Comparison of ENCODE assay signal across 8 cellular contexts in the genomic region with DNA sequence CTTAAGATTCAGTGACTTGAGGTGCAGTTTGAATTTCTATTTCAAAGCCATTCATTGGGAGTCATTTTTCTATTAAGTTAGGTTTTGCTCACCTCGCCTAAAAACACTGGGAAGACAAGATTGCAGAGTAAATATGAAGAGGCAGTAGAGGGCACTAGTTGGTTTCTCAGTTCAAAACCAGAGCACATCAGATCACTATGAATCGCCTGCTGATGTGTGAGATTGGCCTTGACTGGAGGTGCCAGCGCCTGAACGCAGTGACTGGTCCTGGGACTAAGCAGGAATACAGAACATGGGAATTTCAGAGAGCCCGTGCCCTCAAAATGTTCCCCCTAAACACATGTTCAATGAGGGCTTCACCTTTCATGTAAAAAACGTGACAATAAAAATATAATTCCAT.
A peak's percentile ranks its signal among the peaks of the same experiment; 100 is the strongest.
DNase-seq lines count a peak whose midpoint lies in the region; ATAC-seq and TF ChIP-seq lines count a peak whose summit lies in the region.

No MANE protein-coding gene starts in this region.

- POLR2A ChIA-PET in activated CD4-positive, alpha-beta T cell treated with anti-CD3 and anti-CD28 coated beads for 36 hours (lab: Charles Lee): no interaction called here
- POLR2A ChIA-PET in OCI-LY7 (lab: Charles Lee): no interaction called here

- intact Hi-C loops in activated CD4-positive, alpha-beta T cell treated with anti-CD3 and anti-CD28 coated beads for 36 hours (cut with DNase I, micrococcal nuclease): loop anchor here (1.0 to 5.0 kb wide), 7 partner anchors 110 to 335 kb away; no protein-coding TSS in a partner anchor
- intact Hi-C loops in OCI-LY7 (cut with micrococcal nuclease; ENCODE audit: unreplicated experiment) (no loop called here), breast epithelium (cut with DNase I; ENCODE audit: low total_unique reads) (no loop called here), left lung (cut with DNase I) (loop anchor here in 1 of 2 donors (5.0 kb wide), 1 partner anchor 255 kb away; a partner anchor contains a TSS)

- H3K9me3 ChIP-seq in OCI-LY7 (ENCODE audit: low read length): no peaks in the 10 kb centered on the region
- no peaks in the 10 kb centered on the region for H3K9me3 ChIP-seq in breast epithelium
- no peaks in the 10 kb centered on the region for H3K9me3 ChIP-seq in left lung

- H3K9me3 Mint-ChIP-seq in activated CD4-positive, alpha-beta T cell treated with anti-CD3 and anti-CD28 coated beads for 36 hours (ENCODE audit: low read depth): no peaks in the 10 kb centered on the region
- no peaks in the 10 kb centered on the region for H3K9me3 Mint-ChIP-seq in type B pancreatic cell

- peak overlapping the region; percentile 51 for H3K27ac Mint-ChIP-seq in activated CD4-positive, alpha-beta T cell treated with anti-CD3 and anti-CD28 coated beads for 36 hours
- H3K27ac Mint-ChIP-seq in type B pancreatic cell: peak overlapping the region; percentile 3

- H4K20me1 ChIP-seq in OCI-LY7 (ENCODE audit: insufficient read depth, low read length): no peaks in the 10 kb centered on the region

- TF ChIP-seq CTCF in OCI-LY7 (conservative IDR thresholded peaks at IDR 0.05; ENCODE audit: low read length) (peak; percentile 35; the same call in 1 of the 2 replicates), breast epithelium (IDR thresholded peaks at IDR 0.05) (peak in 2 of 3 donors; percentile 28 to 45), left lung (IDR thresholded peaks at IDR 0.05) (peak in 1 of 2 donors; percentile 31), type B pancreatic cell (conservative IDR thresholded peaks at IDR 0.05) (peak; percentile 45)

- H3K36me3 ChIP-seq in OCI-LY7 (ENCODE audit: insufficient read depth, low read length) (peaks cover 34% of the 10 kb centered on the region; the same call in 1 of the 2 replicates), breast epithelium (no peaks in the 10 kb centered on the region), left lung (no peaks in the 10 kb centered on the region)

- no peaks in the 10 kb centered on the region for H3K9me2 ChIP-seq in OCI-LY7 (ENCODE audit: insufficient read depth, low read length)

- no peak overlapping the region for H3K4me3 ChIP-seq in OCI-LY7 (ENCODE audit: low read depth, low read length, poor library complexity, severe bottlenecking)
- H3K4me3 ChIP-seq in breast epithelium: no peak overlapping the region
- H3K4me3 ChIP-seq in left lung: no peak overlapping the region

- no TSS peak for BruUV-seq in OCI-LY7 (replicated peaks; lab: Mats Ljungman, UMichigan)

- H3K4me1 ChIP-seq in OCI-LY7 (ENCODE audit: insufficient read depth, low read length, poor library complexity, severe bottlenecking) (no peaks in the 10 kb centered on the region), breast epithelium (peaks cover 12 to 16% of the 10 kb centered on the region in 2 donors), left lung (peaks cover 22 to 50% of the 10 kb centered on the region in 2 donors)

- peaks cover 10% of the 10 kb centered on the region for H3K36me3 Mint-ChIP-seq in activated CD4-positive, alpha-beta T cell treated with anti-CD3 and anti-CD28 coated beads for 36 hours (ENCODE audit: low read depth)
- peaks cover 14% of the 10 kb centered on the region for H3K36me3 Mint-ChIP-seq in type B pancreatic cell

- no peaks in the 10 kb centered on the region for H3K27me3 Mint-ChIP-seq in activated CD4-positive, alpha-beta T cell treated with anti-CD3 and anti-CD28 coated beads for 36 hours
- no peaks in the 10 kb centered on the region for H3K27me3 Mint-ChIP-seq in type B pancreatic cell

- no peaks in the 10 kb centered on the region for H3K79me2 ChIP-seq in OCI-LY7 (ENCODE audit: insufficient read depth, low read depth, low read length)

- H3K4me1 Mint-ChIP-seq in activated CD4-positive, alpha-beta T cell treated with anti-CD3 and anti-CD28 coated beads for 36 hours: peaks cover 32% of the 10 kb centered on the region
- H3K4me1 Mint-ChIP-seq in type B pancreatic cell (ENCODE audit: unreplicated experiment): peaks cover 39% of the 10 kb centered on the region

- DNase-seq in activated CD4-positive, alpha-beta T cell treated with anti-CD3 and anti-CD28 coated beads for 36 hours: peak; percentile 58
- DNase-seq in activated CD4-positive, alpha-beta T cell treated with anti-CD3 and anti-CD28 coated beads, Interleukin-2, amount 50 U/mL, for 1 hour: no peak
- DNase-seq in OCI-LY7 (ENCODE audit: low spot score) (no peak), breast epithelium (ENCODE audit: low spot score in 2 of 2) (no peak), left lung (no peak), type B pancreatic cell (ENCODE audit: extremely low spot score, unreplicated experiment) (no peak), NCI-H1048 (lab: John Stamatoyannopoulos, UW) (no peak)

- TF ChIP-seq POLR2A in breast epithelium (IDR thresholded peaks at IDR 0.05): no peak

- no peaks in the 10 kb centered on the region for H3K27me3 ChIP-seq in breast epithelium
- no peaks in the 10 kb centered on the region for H3K27me3 ChIP-seq in left lung

- H3K27ac ChIP-seq in OCI-LY7 (ENCODE audit: low read depth, low read length, poor library complexity, severe bottlenecking): no peak overlapping the region
- H3K27ac ChIP-seq in breast epithelium: peak overlapping the region; percentile 67 to 83
- peak overlapping the region; percentile 7 to 77 for H3K27ac ChIP-seq in left lung

- no peak overlapping the region for H3K4me3 Mint-ChIP-seq in activated CD4-positive, alpha-beta T cell treated with anti-CD3 and anti-CD28 coated beads for 36 hours
- H3K4me3 Mint-ChIP-seq in type B pancreatic cell: no peak overlapping the region

- H3K4me2 ChIP-seq in OCI-LY7 (ENCODE audit: low read length): no peak overlapping the region

- H2AFZ ChIP-seq in OCI-LY7 (ENCODE audit: low read length): no peak overlapping the region

- CTCF ChIA-PET in activated CD4-positive, alpha-beta T cell treated with anti-CD3 and anti-CD28 coated beads for 36 hours (lab: Charles Lee): interaction anchor here (0.6 to 1.9 kb wide), 3 partner anchors 262 to 331 kb away, joined by 3 to 8 read pairs (median 4); no protein-coding TSS in a partner anchor
- CTCF ChIA-PET in OCI-LY7 (lab: Charles Lee; ENCODE audit: unreplicated experiment): no interaction called here

- peak; percentile 93 for ATAC-seq in activated CD4-positive, alpha-beta T cell treated with anti-CD3 and anti-CD28 coated beads for 36 hours
- ATAC-seq in HG02938 (IDR thresholded peaks at IDR 0.05; ENCODE audit: unreplicated experiment) (peak; percentile 84), left lung (peak; percentile 80)

Comparison
In these comparisons a context has a peak if more than half of its experiments do, and no peak if none do; other contexts are left out.
1. intact Hi-C loops: an anchor here in activated CD4-positive, alpha-beta T cell treated with anti-CD3 and anti-CD28 coated beads for 36 hours (1.0 to 5.0 kb wide); none called in OCI-LY7 and breast epithelium.